In the genomic region with DNA sequence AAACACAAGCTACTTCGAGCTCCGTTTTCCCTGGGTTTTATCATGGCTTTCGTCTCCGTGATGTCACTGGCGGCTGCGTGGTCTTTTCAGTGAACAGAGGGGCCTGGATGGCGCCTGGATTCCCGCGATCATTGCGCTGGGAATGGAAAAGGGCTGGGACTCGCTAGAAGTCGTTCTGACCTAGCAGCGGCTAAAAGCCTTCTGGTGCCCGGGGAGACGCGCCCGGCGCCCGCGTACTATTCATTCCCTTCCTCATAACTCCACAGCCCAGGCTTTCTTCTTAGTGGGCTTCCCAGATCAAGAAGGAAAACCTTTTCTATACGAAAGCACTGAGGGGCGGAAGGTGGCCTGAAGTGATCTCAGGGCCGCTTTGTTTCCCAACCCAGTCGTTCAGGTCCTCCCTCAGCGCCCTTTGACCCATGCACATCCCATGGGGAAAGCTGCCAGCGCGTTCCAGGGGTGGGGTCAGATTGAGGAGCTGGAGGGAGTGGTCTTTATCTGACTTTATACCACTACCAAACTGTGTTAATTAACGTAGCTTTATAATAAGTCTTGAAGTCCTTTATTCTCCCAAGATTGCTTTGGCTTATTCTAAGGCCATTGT, we compare ENCODE assay signal across 11 cellular contexts.
DNase-seq lines count a peak whose midpoint lies in the region; ATAC-seq and TF ChIP-seq lines count a peak whose summit lies in the region.
"Had no signal": no experiment of that assay in that cellular context is flagged by ENCODE, and none has a peak within 500 bp of the region (broad histone marks: within the 10 kb centered on the region; RNA-seq: fewer than 3 reads in every experiment).

No MANE protein-coding gene starts in this region.

- TF ChIP-seq POLR2A in Peyer's patch (IDR thresholded peaks at IDR 0.05): no peak

- DNase-seq in DMS53 (lab: John Stamatoyannopoulos, UW): peak; percentile 17
- DNase-seq in DMS53 treated with DMSO at 0.1 percent for 48 hours (lab: John Stamatoyannopoulos, UW; ENCODE audit: unreplicated experiment): no peak
- DNase-seq in Peyer's patch: peak in 2 of 3 donors; percentile 81 to 82
- DNase-seq in fibroblast of villous mesenchyme (ENCODE audit: low read depth): peak; percentile 16
- DNase-seq in osteoblast (ENCODE audit: insufficient read length, low spot score, missing footprints): peak; percentile 77
- DNase-seq in ureter (ENCODE audit: low spot score): no peak
- no peak for DNase-seq in GM13976 (ENCODE audit: low spot score)
- DNase-seq: GDM1, kidney glomerular epithelial cell, NCI-H1436 had no signal

- H3K4me3 ChIP-seq in Peyer's patch: no peak overlapping the region
- H3K4me3 ChIP-seq in fibroblast of villous mesenchyme (ENCODE audit: low read depth, low read length): no peak overlapping the region
- no peak overlapping the region for H3K4me3 ChIP-seq in osteoblast (ENCODE audit: insufficient read depth, low read length)

- no peak for TF ChIP-seq CTCF in Peyer's patch (IDR thresholded peaks at IDR 0.05)
- no peak for TF ChIP-seq CTCF in fibroblast of villous mesenchyme (IDR thresholded peaks at IDR 0.05; ENCODE audit: insufficient read depth, low read depth, low read length)
- no peak for TF ChIP-seq CTCF in osteoblast (IDR thresholded peaks at IDR 0.05; ENCODE audit: extremely low read depth, low read depth, low read length)
- TF ChIP-seq CTCF in GM13976 (IDR thresholded peaks at IDR 0.05; ENCODE audit: borderline replicate concordance, control extremely low read depth, extremely low read depth, insufficient read depth, missing control alignments): no peak

- H3K79me2 ChIP-seq in osteoblast (ENCODE audit: insufficient read depth, low read length): peaks cover 12% of the 10 kb centered on the region

- no peaks in the 10 kb centered on the region for H4K20me1 ChIP-seq in osteoblast (ENCODE audit: insufficient read depth, low read length)

- H3K4me1 ChIP-seq in Peyer's patch: peaks cover 0 to 14% (median 0%) of the 10 kb centered on the region in 4 donors
- H3K4me1 ChIP-seq in osteoblast (ENCODE audit: insufficient read depth, low read length): peaks cover 6% of the 10 kb centered on the region

- H3K36me3 ChIP-seq in Peyer's patch (no peaks in the 10 kb centered on the region), osteoblast (ENCODE audit: insufficient read depth, low read length) (no peaks in the 10 kb centered on the region)

- H3K27me3 ChIP-seq in Peyer's patch (no peaks in the 10 kb centered on the region), osteoblast (ENCODE audit: insufficient read depth, low read length) (no peaks in the 10 kb centered on the region)

- in situ Hi-C loops in GM13976 (cut with MboI; ENCODE audit: low sequenced_read_pairs, unreplicated experiment): loop anchor here (10.0 kb wide), 1 partner anchor 128 kb away; no protein-coding TSS in a partner anchor

- H3K9me3 ChIP-seq in Peyer's patch (no peaks in the 10 kb centered on the region), osteoblast (ENCODE audit: low read depth, low read length) (no peaks in the 10 kb centered on the region)

- no peak overlapping the region for H3K4me2 ChIP-seq in osteoblast (ENCODE audit: insufficient read depth, low read length)

- peak overlapping the region in 3 of 4 donors; percentile 61 to 78 (median 66) for H3K27ac ChIP-seq in Peyer's patch
- H3K27ac ChIP-seq in osteoblast (ENCODE audit: low read depth, low read length): no peak overlapping the region

- ATAC-seq in GM21390 (IDR thresholded peaks at IDR 0.05; ENCODE audit: unreplicated experiment): no peak

- no peak overlapping the region for H2AFZ ChIP-seq in osteoblast (ENCODE audit: low read length)

Comparison
In these comparisons a context has a peak if more than half of its experiments do, and no peak if none do; other contexts are left out.
1. DNase-seq: peak in DMS53 (single experiment), Peyer's patch (2 of 3), fibroblast of villous mesenchyme (single experiment) and osteoblast (single experiment); none in DMS53 treated with DMSO at 0.1 percent for 48 hours (single experiment), ureter (single experiment) and GM13976 (single experiment).